In genomic region chr12:1059162-1059561, GRCh38 we compare ENCODE assay signal across 16 cellular contexts.
"Had no signal": no experiment of that assay in that cellular context is flagged by ENCODE, and none has a peak within 500 bp of the region (broad histone marks: within the 10 kb centered on the region; RNA-seq: fewer than 3 reads in every experiment).

No MANE protein-coding gene starts in this region.

- H3K4me2 ChIP-seq: SK-N-SH had no signal

- H3K9ac ChIP-seq: SK-N-SH had no signal

- DNase-seq: activated CD4-positive, alpha-beta memory T cell treated with anti-CD3 and anti-CD28 coated beads, Interleukin-2, amount 10 ng/mL, durations not matched to agents 7 days and 5 days; activated CD4-positive, alpha-beta T cell treated with anti-CD3 and anti-CD28 coated beads, Interleukin-2, amount 10 ng/mL, durations not matched to agents 24 days and 14 days; activated T-cell treated with anti-CD3 and anti-CD28 coated beads for 4 hours; adrenal gland; cerebellar nuclear complex; cortex of kidney; left ventricle myocardium inferior; mammary epithelial cell; midbrain; natural killer cell; SK-N-SH; stimulated activated CD4-positive, alpha-beta T cell treated with anti-CD3 and anti-CD28 coated beads, Interleukin-1b, Interleukin-23, amount 100 ng/mL, for 48 hours had no signal

- H3K27me3 ChIP-seq: adrenal gland, tibial nerve had no signal

- H3K36me3 ChIP-seq: adrenal gland, prostate gland had no signal

- H3K27ac ChIP-seq: adrenal gland, left ventricle myocardium inferior, prostate gland, tibial nerve had no signal

- H3K4me1 ChIP-seq: prostate gland had no signal

- H3K9me3 ChIP-seq: prostate gland had no signal

- H3K4me3 ChIP-seq: adrenal gland, left ventricle myocardium inferior, prostate gland, tibial nerve had no signal

- ATAC-seq: activated CD4-positive, CD25-positive, alpha-beta regulatory T cell treated with anti-CD3 and anti-CD28 coated beads, Interleukin-2, amount 50 U/mL, for 24 hours; activated naive CD4-positive, alpha-beta T cell treated with anti-CD3 and anti-CD28 coated beads, Interleukin-2, amount 50 U/mL, for 72 hours; natural killer cell had no signal
